In genomic region chr15:51912528-51912927, GRCh38 we compare ENCODE assay signal across 1 cellular context.
TF ChIP-seq lines count a peak whose summit lies in the region.

No MANE protein-coding gene starts in this region.

TF ChIP-seq in HepG2, 621 proteins besides CTCF, POLR2A, EP300 and RAD21 (continued from another document and continues in another):
- TF ChIP-seq HOMEZ (CRISPR knock-in tag; IDR thresholded peaks at IDR 0.05; ENCODE audit: low read depth) (peak; percentile 66; the same call in 1 of the 2 replicates), SOX6 (IDR thresholded peaks at IDR 0.05) (no peak), SOX6 (CRISPR knock-in tag; IDR thresholded peaks at IDR 0.05) (peak; percentile 43; the same call in 1 of the 2 replicates), FOXA3 (CRISPR knock-in tag; IDR thresholded peaks at IDR 0.05) (peak; percentile 76), NCOA2 (CRISPR knock-in tag; IDR thresholded peaks at IDR 0.05) (0 out of 2 replicates have a peak, but pooled peaks have one; percentile 27), TEAD3 (CRISPR knock-in tag; optimal IDR thresholded peaks at IDR 0.05; ENCODE audit: borderline replicate concordance) (peak; percentile 36), NFIC (IDR thresholded peaks at IDR 0.05; ENCODE audit: low read length) (0 out of 2 replicates have a peak, but pooled peaks have one; percentile 21), SAP130 (CRISPR knock-in tag; IDR thresholded peaks at IDR 0.05; ENCODE audit: low read depth) (peak; percentile 61), ZNF292 (CRISPR knock-in tag; IDR thresholded peaks at IDR 0.05; ENCODE audit: borderline replicate concordance, low read depth) (peak; percentile 65; the same call in 1 of the 2 replicates), PPARG (CRISPR knock-in tag; conservative IDR thresholded peaks at IDR 0.05) (0 out of 2 replicates have a peak, but pooled peaks have one; percentile 66), HDAC1 (CRISPR knock-in tag; IDR thresholded peaks at IDR 0.05) (peak; percentile 70), TBX3 (IDR thresholded peaks at IDR 0.05; ENCODE audit: borderline replicate concordance) (peak; percentile 12; the same call in 1 of the 2 replicates), NCOA1 (CRISPR knock-in tag; IDR thresholded peaks at IDR 0.05) (no peak), PCBP2 (optimal IDR thresholded peaks at IDR 0.05; ENCODE audit: low read depth, low read length, poor library complexity, severe bottlenecking) (no peak), MIXL1 (CRISPR knock-in tag; IDR thresholded peaks at IDR 0.05) (peak; percentile 84), LCORL (IDR thresholded peaks at IDR 0.05) (peak; percentile 87), LCORL (CRISPR knock-in tag; IDR thresholded peaks at IDR 0.05) (peak; percentile 96), RXRB (CRISPR knock-in tag; IDR thresholded peaks at IDR 0.05; ENCODE audit: borderline replicate concordance) (0 out of 2 replicates have a peak, but pooled peaks have one; percentile 55), ZNF644 (CRISPR knock-in tag; IDR thresholded peaks at IDR 0.05; ENCODE audit: low read depth) (peak; percentile 68), GATAD2A (CRISPR knock-in tag; IDR thresholded peaks at IDR 0.05) (peak; percentile 84), PAXIP1 (CRISPR knock-in tag; conservative IDR thresholded peaks at IDR 0.05) (peak; percentile 90), ERF (CRISPR knock-in tag; IDR thresholded peaks at IDR 0.05) (0 out of 2 replicates have a peak, but pooled peaks have one; percentile 14), KAT2B (IDR thresholded peaks at IDR 0.05; ENCODE audit: borderline replicate concordance, low read depth, low read length) (peak; percentile 41; the same call in 1 of the 2 replicates), ZMYM4 (CRISPR knock-in tag; IDR thresholded peaks at IDR 0.05) (peak; percentile 60), ZNF264 (CRISPR knock-in tag; IDR thresholded peaks at IDR 0.05) (peak; percentile 51; the same call in 1 of the 2 replicates), ONECUT2 (CRISPR knock-in tag; IDR thresholded peaks at IDR 0.05) (peak; percentile 94), ZNF614 (CRISPR knock-in tag; IDR thresholded peaks at IDR 0.05; ENCODE audit: borderline replicate concordance) (0 out of 2 replicates have a peak, but pooled peaks have one; percentile 23), MIER2 (CRISPR knock-in tag; IDR thresholded peaks at IDR 0.05) (0 out of 2 replicates have a peak, but pooled peaks have one; percentile 22), AHDC1 (CRISPR knock-in tag; IDR thresholded peaks at IDR 0.05; ENCODE audit: borderline replicate concordance) (peak; percentile 85; the same call in 1 of the 2 replicates), PRMT3 (CRISPR knock-in tag; IDR thresholded peaks at IDR 0.05; ENCODE audit: borderline replicate concordance, low read depth) (no peak), NBN (conservative IDR thresholded peaks at IDR 0.05) (no peak), IRF2 (CRISPR knock-in tag; IDR thresholded peaks at IDR 0.05) (0 out of 2 replicates have a peak, but pooled peaks have one; percentile 45), FOXA1 (IDR thresholded peaks at IDR 0.05) (no peak), FOXA1 (CRISPR knock-in tag; IDR thresholded peaks at IDR 0.05) (peak; percentile 55), ATF2 (CRISPR knock-in tag; IDR thresholded peaks at IDR 0.05) (0 out of 2 replicates have a peak, but pooled peaks have one; percentile 18), SOX13 (IDR thresholded peaks at IDR 0.05) (no peak), SOX13 (CRISPR knock-in tag; conservative IDR thresholded peaks at IDR 0.05 in 1 of 2, IDR thresholded peaks at IDR 0.05 in 1 of 2) (peak in 1 of 2 experiments; percentile 55; a peak in 1 of 4 replicates), RBFOX2 (IDR thresholded peaks at IDR 0.05; ENCODE audit: low read depth, low read length) (no peak), ASH2L (IDR thresholded peaks at IDR 0.05; ENCODE audit: insufficient read length, low read depth, low read length) (peak; percentile 33), ZNF333 (CRISPR knock-in tag; IDR thresholded peaks at IDR 0.05; ENCODE audit: borderline replicate concordance) (no peak), ZC3H4 (CRISPR knock-in tag; IDR thresholded peaks at IDR 0.05; ENCODE audit: borderline replicate concordance) (no peak), MED1 (CRISPR knock-in tag; IDR thresholded peaks at IDR 0.05) (peak; percentile 58), FOXP1 (IDR thresholded peaks at IDR 0.05) (no peak), FOXP1 (CRISPR knock-in tag; IDR thresholded peaks at IDR 0.05) (peak; percentile 53; the same call in 1 of the 2 replicates), FOXO1 (CRISPR knock-in tag; IDR thresholded peaks at IDR 0.05) (peak; percentile 49; the same call in 1 of the 2 replicates), ZNF281 (CRISPR knock-in tag; IDR thresholded peaks at IDR 0.05; ENCODE audit: borderline replicate concordance) (no peak), AGO2 (optimal IDR thresholded peaks at IDR 0.05; ENCODE audit: low read depth, low read length) (no peak), KAT8 (CRISPR knock-in tag; IDR thresholded peaks at IDR 0.05) (0 out of 2 replicates have a peak, but pooled peaks have one; percentile 44), RARA (CRISPR knock-in tag; IDR thresholded peaks at IDR 0.05) (0 out of 2 replicates have a peak, but pooled peaks have one; percentile 35), NR2F6 (IDR thresholded peaks at IDR 0.05) (0 out of 2 replicates have a peak, but pooled peaks have one; percentile 30), NR2F6 (CRISPR knock-in tag; IDR thresholded peaks at IDR 0.05) (peak; percentile 46), SOX5 (CRISPR knock-in tag; IDR thresholded peaks at IDR 0.05; ENCODE audit: borderline replicate concordance) (peak; percentile 45; the same call in 1 of the 2 replicates), HDAC2 (CRISPR knock-in tag; IDR thresholded peaks at IDR 0.05) (peak; percentile 79)
- TF ChIP-seq, protein P1, sequence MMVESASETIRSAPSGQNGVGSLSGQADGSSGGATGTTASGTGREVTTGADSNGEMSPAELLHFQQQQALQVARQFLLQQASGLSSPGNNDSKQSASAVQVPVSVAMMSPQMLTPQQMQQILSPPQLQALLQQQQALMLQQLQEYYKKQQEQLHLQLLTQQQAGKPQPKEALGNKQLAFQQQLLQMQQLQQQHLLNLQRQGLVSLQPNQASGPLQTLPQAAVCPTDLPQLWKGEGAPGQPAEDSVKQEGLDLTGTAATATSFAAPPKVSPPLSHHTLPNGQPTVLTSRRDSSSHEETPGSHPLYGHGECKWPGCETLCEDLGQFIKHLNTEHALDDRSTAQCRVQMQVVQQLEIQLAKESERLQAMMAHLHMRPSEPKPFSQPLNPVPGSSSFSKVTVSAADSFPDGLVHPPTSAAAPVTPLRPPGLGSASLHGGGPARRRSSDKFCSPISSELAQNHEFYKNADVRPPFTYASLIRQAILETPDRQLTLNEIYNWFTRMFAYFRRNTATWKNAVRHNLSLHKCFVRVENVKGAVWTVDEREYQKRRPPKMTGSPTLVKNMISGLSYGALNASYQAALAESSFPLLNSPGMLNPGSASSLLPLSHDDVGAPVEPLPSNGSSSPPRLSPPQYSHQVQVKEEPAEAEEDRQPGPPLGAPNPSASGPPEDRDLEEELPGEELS (CRISPR knock-in tag; IDR thresholded peaks at IDR 0.05) = peak; percentile 74
